In genomic region chr9:224540-225520, GRCh38 we compare ENCODE assay signal across 13 cellular contexts. TPM values are rescaled to one million over a fixed set of nuclear protein-coding genes. Genes with fewer than 3 reads are reported as not detected.
A peak's percentile ranks its signal among the peaks of the same experiment; 100 is the strongest.
DNase-seq lines count a peak whose midpoint lies in the region; ATAC-seq and TF ChIP-seq lines count a peak whose summit lies in the region.
"Had no signal": no experiment of that assay in that cellular context is flagged by ENCODE, and none has a peak within 500 bp of the region (broad histone marks: within the 10 kb centered on the region; RNA-seq: fewer than 3 reads in every experiment).

No MANE protein-coding gene starts in this region.

- no peaks in the 10 kb centered on the region for H3K27me3 Mint-ChIP-seq in activated CD4-positive, alpha-beta T cell treated with anti-CD3 and anti-CD28 coated beads for 36 hours

- DNase-seq in activated CD4-positive, alpha-beta T cell treated with anti-CD3 and anti-CD28 coated beads for 36 hours, result no peak
- DNase-seq in activated CD4-positive, alpha-beta T cell treated with anti-CD3 and anti-CD28 coated beads for 4 hours, result no peak
- DNase-seq in M059J (ENCODE audit: low read depth), result peak; percentile 95
- DNase-seq in epithelial cell of esophagus (ENCODE audit: low read depth), result peak; percentile 87
- no peak for DNase-seq in stimulated activated naive CD8-positive, alpha-beta T cell treated with anti-CD3 and anti-CD28 coated beads, Interleukin-15, Interleukin-2, amounts not matched to agents 100 U/mL and 50 U/mL, for 24 hours
- DNase-seq in stimulated activated naive CD4-positive, alpha-beta T cell (lab: John Stamatoyannopoulos, UW), result no peak
- DNase-seq in 8988T, result no peak
- DNase-seq: C1 segment of cervical spinal cord, H7, midbrain, NCI-H1694 treated with DMSO at 0.1 percent for 48 hours had no signal

- no peak overlapping the region for H3K4me3 Mint-ChIP-seq in activated CD4-positive, alpha-beta T cell treated with anti-CD3 and anti-CD28 coated beads for 36 hours
- H3K4me3 Mint-ChIP-seq: brain had no signal

- POLR2A ChIA-PET in activated CD4-positive, alpha-beta T cell treated with anti-CD3 and anti-CD28 coated beads for 36 hours (lab: Charles Lee), result no interaction called here

- peak; percentile 74 for ATAC-seq in activated CD4-positive, alpha-beta T cell treated with anti-CD3 and anti-CD28 coated beads for 36 hours
- peak; percentile 65 for ATAC-seq in stimulated activated naive CD8-positive, alpha-beta T cell treated with anti-CD3 and anti-CD28 coated beads, Interleukin-15, Interleukin-2, amounts not matched to agents 100 U/mL and 50 U/mL, for 24 hours
- ATAC-seq in HG03159 (IDR thresholded peaks at IDR 0.05; ENCODE audit: unreplicated experiment), result no peak

- H3K27ac Mint-ChIP-seq in activated CD4-positive, alpha-beta T cell treated with anti-CD3 and anti-CD28 coated beads for 36 hours, result no peak overlapping the region
- H3K27ac Mint-ChIP-seq: brain had no signal

- H3K4me1 Mint-ChIP-seq in activated CD4-positive, alpha-beta T cell treated with anti-CD3 and anti-CD28 coated beads for 36 hours, result peaks cover 11% of the 10 kb centered on the region
- H3K4me1 Mint-ChIP-seq: brain had no signal

- no peak for TF ChIP-seq CTCF in epithelial cell of esophagus (IDR thresholded peaks at IDR 0.05; ENCODE audit: insufficient read depth, low read depth, low read length, missing control alignments)

- H3K9me3 Mint-ChIP-seq in activated CD4-positive, alpha-beta T cell treated with anti-CD3 and anti-CD28 coated beads for 36 hours (ENCODE audit: low read depth), result no peaks in the 10 kb centered on the region

- H3K36me3 Mint-ChIP-seq in activated CD4-positive, alpha-beta T cell treated with anti-CD3 and anti-CD28 coated beads for 36 hours (ENCODE audit: low read depth), result no peaks in the 10 kb centered on the region
- H3K36me3 Mint-ChIP-seq: brain had no signal

- no peak overlapping the region for H3K4me3 ChIP-seq in epithelial cell of esophagus (ENCODE audit: low read length)

- CTCF ChIA-PET in activated CD4-positive, alpha-beta T cell treated with anti-CD3 and anti-CD28 coated beads for 36 hours (lab: Charles Lee), result no interaction called here

- intact Hi-C loops in activated CD4-positive, alpha-beta T cell treated with anti-CD3 and anti-CD28 coated beads for 36 hours (cut with DNase I, micrococcal nuclease), result no loop called here

RNA-seq across cellular contexts. Expression of gene DOCK8, which starts 10.2 kb away (rescaled TPM):
- 100 to 1,000 TPM; 100 to 125 TPM for total RNA-seq in activated CD4-positive, alpha-beta T cell treated with anti-CD3 and anti-CD28 coated beads for 36 hours
- total RNA-seq in M059J (2014; rRNA removed; shearing (Covaris generic)), result 0.49 and 1.4 TPM in 2 replicates

RNA-seq across cellular contexts. Expression of gene ZNG1A, which starts 46.0 kb away (rescaled TPM):
- 10 to 100 TPM; 45.5 to 63.1 TPM for total RNA-seq in activated CD4-positive, alpha-beta T cell treated with anti-CD3 and anti-CD28 coated beads for 36 hours
- total RNA-seq in M059J (2014; rRNA removed; shearing (Covaris generic)), result 32.1 and 47.2 TPM in 2 replicates

Comparison
In these comparisons a context has a peak if more than half of its experiments do, and no peak if none do; other contexts are left out.
1. DNase-seq: peak in M059J (single experiment) and epithelial cell of esophagus (single experiment); none in activated CD4-positive, alpha-beta T cell treated with anti-CD3 and anti-CD28 coated beads for 36 hours (single experiment), activated CD4-positive, alpha-beta T cell treated with anti-CD3 and anti-CD28 coated beads for 4 hours (0 of 2), stimulated activated naive CD8-positive, alpha-beta T cell treated with anti-CD3 and anti-CD28 coated beads, Interleukin-15, Interleukin-2, amounts not matched to agents 100 U/mL and 50 U/mL, for 24 hours (single experiment), stimulated activated naive CD4-positive, alpha-beta T cell (0 of 6) and 8988T (single experiment).
2. RNA of gene DOCK8, which starts 10.2 kb away (total RNA-seq): 100 to 125 TPM in activated CD4-positive, alpha-beta T cell treated with anti-CD3 and anti-CD28 coated beads for 36 hours; 0.49 to 1.4 TPM in M059J; every median in the first group is over 10 times any median in the second.